Comparison of ENCODE assay signal across 8 cellular contexts in genomic region chr6:145633981-145634627, GRCh38.
A peak's percentile ranks its signal among the peaks of the same experiment; 100 is the strongest.
DNase-seq lines count a peak whose midpoint lies in the region; ATAC-seq and TF ChIP-seq lines count a peak whose summit lies in the region.

No MANE protein-coding gene starts in this region.

- peak; percentile 95 for ATAC-seq in Right ventricle myocardium superior (ENCODE audit: poor library complexity)

- H3K4me1 ChIP-seq in MM.1S (ENCODE audit: low read length) (no peaks in the 10 kb centered on the region), prostate gland (replicated peaks) (no peaks in the 10 kb centered on the region)

- DNase-seq in HFF-Myc (ENCODE audit: extremely low read depth, low read depth) (peak; percentile 63), MM.1S (peak; percentile 51), SK-N-MC (ENCODE audit: low read depth, low spot score) (peak; percentile 60), Right ventricle myocardium superior (peak; percentile 83), prostate gland (ENCODE audit: low spot score) (peak; percentile 65), cortex of kidney (lab: John Stamatoyannopoulos, UW) (no peak)
- peak; percentile 87 for DNase-seq in activated naive CD4-positive, alpha-beta T cell treated with anti-CD3 and anti-CD28 coated beads, Interleukin-2, amount 10 ng/mL, durations not matched to agents 7 days and 5 days

- H3K27ac Mint-ChIP-seq in activated naive CD4-positive, alpha-beta T cell treated with anti-CD3 and anti-CD28 coated beads, Interleukin-2, amount 10 ng/mL, durations not matched to agents 7 days and 5 days: no peak overlapping the region

- no peaks in the 10 kb centered on the region for H3K79me2 ChIP-seq in MM.1S (ENCODE audit: low read length)

- no peaks in the 10 kb centered on the region for H3K9me3 Mint-ChIP-seq in activated naive CD4-positive, alpha-beta T cell treated with anti-CD3 and anti-CD28 coated beads, Interleukin-2, amount 10 ng/mL, durations not matched to agents 7 days and 5 days

- H2AFZ ChIP-seq in MM.1S (ENCODE audit: low read length): no peak overlapping the region

- H3K4me2 ChIP-seq in MM.1S (ENCODE audit: low read depth, low read length): no peak overlapping the region

- no peak overlapping the region for H3K4me3 ChIP-seq in HFF-Myc (replicated peaks; ENCODE audit: low read depth, low read length)
- H3K4me3 ChIP-seq in MM.1S (ENCODE audit: low read length): no peak overlapping the region
- H3K4me3 ChIP-seq in SK-N-MC: no peak overlapping the region
- no peak overlapping the region for H3K4me3 ChIP-seq in prostate gland

- CTCF ChIA-PET in activated naive CD4-positive, alpha-beta T cell treated with anti-CD3 and anti-CD28 coated beads, Interleukin-2, amount 10 ng/mL, durations not matched to agents 7 days and 5 days (lab: Charles Lee): interaction anchor here (0.6 to 2.2 kb wide), 17 partner anchors 9 to 572 kb away, joined by 3 to 10 read pairs (median 3); no protein-coding TSS in a partner anchor

- intact Hi-C loops in Right ventricle myocardium superior (cut with DNase I) (no loop called here), prostate gland (cut with DNase I) (no loop called here)

- H3K36me3 ChIP-seq in MM.1S (replicated peaks; ENCODE audit: insufficient read depth, low read length): no peaks in the 10 kb centered on the region
- no peaks in the 10 kb centered on the region for H3K36me3 ChIP-seq in SK-N-MC (ENCODE audit: insufficient read depth, low read length)
- no peaks in the 10 kb centered on the region for H3K36me3 ChIP-seq in prostate gland

- no peaks in the 10 kb centered on the region for H3K27me3 Mint-ChIP-seq in activated naive CD4-positive, alpha-beta T cell treated with anti-CD3 and anti-CD28 coated beads, Interleukin-2, amount 10 ng/mL, durations not matched to agents 7 days and 5 days

- no peaks in the 10 kb centered on the region for H3K4me1 Mint-ChIP-seq in activated naive CD4-positive, alpha-beta T cell treated with anti-CD3 and anti-CD28 coated beads, Interleukin-2, amount 10 ng/mL, durations not matched to agents 7 days and 5 days

- H3K27me3 ChIP-seq in MM.1S (replicated peaks; ENCODE audit: insufficient read depth, low read length) (no peaks in the 10 kb centered on the region), prostate gland (replicated peaks; ENCODE audit: insufficient read depth) (no peaks in the 10 kb centered on the region)

- H4K20me1 ChIP-seq in MM.1S (ENCODE audit: insufficient read depth, low read length): no peaks in the 10 kb centered on the region

- no peak overlapping the region for H3K9ac ChIP-seq in MM.1S (ENCODE audit: low read length)
- no peak overlapping the region for H3K9ac ChIP-seq in SK-N-MC (ENCODE audit: insufficient read length)

- no peak for TF ChIP-seq POLR2A in prostate gland (IDR thresholded peaks at IDR 0.05)

- H3F3A ChIP-seq in MM.1S (ENCODE audit: insufficient read depth, low read length): no peaks in the 10 kb centered on the region

- H3K27ac ChIP-seq in MM.1S (ENCODE audit: low read length) (no peak overlapping the region), SK-N-MC (no peak overlapping the region), prostate gland (no peak overlapping the region)

- no peak overlapping the region for H3K4me3 Mint-ChIP-seq in activated naive CD4-positive, alpha-beta T cell treated with anti-CD3 and anti-CD28 coated beads, Interleukin-2, amount 10 ng/mL, durations not matched to agents 7 days and 5 days

- 53% methylated on average over 11 of the region's 11 CpGs for WGBS in prostate gland

- no peaks in the 10 kb centered on the region for H3K9me2 ChIP-seq in MM.1S (replicated peaks; ENCODE audit: insufficient read depth, low read length)

- H3K36me3 Mint-ChIP-seq in activated naive CD4-positive, alpha-beta T cell treated with anti-CD3 and anti-CD28 coated beads, Interleukin-2, amount 10 ng/mL, durations not matched to agents 7 days and 5 days: no peaks in the 10 kb centered on the region

- TF ChIP-seq CTCF in GM12873 (IDR thresholded peaks at IDR 0.05; ENCODE audit: insufficient read depth, low read depth, low read length, missing control alignments) (peak; percentile 91), HFF-Myc (IDR thresholded peaks at IDR 0.05; ENCODE audit: low read depth, low read length, missing control alignments) (peak; percentile 93), MM.1S (IDR thresholded peaks at IDR 0.05; ENCODE audit: low read length) (peak; percentile 57), prostate gland (IDR thresholded peaks at IDR 0.05) (peak in 3 of 4 experiments; percentile 66 to 81 (median 74))

- H3K9me3 ChIP-seq in MM.1S (replicated peaks; ENCODE audit: insufficient read depth, low read length) (no peaks in the 10 kb centered on the region), SK-N-MC (ENCODE audit: low read depth, low read length) (no peaks in the 10 kb centered on the region), prostate gland (no peaks in the 10 kb centered on the region)
